ENCODE assay signal across 1 cellular context in genomic region chr21:45410865-45411809, GRCh38.
TF ChIP-seq lines count a peak whose summit lies in the region.

No MANE protein-coding gene starts in this region.

TF ChIP-seq in K562, 482 proteins besides CTCF, POLR2A, EP300 and RAD21 (continued from another document and continues in another):
- no peak for TF ChIP-seq TFE3 (CRISPR knock-in tag; IDR thresholded peaks at IDR 0.05)
- TF ChIP-seq RERE (CRISPR knock-in tag; IDR thresholded peaks at IDR 0.05; ENCODE audit: borderline replicate concordance) = no peak
- peak; percentile 65 for TF ChIP-seq KDM5B (IDR thresholded peaks at IDR 0.05; ENCODE audit: insufficient replicate concordance, low read depth, low read length)
- TF ChIP-seq, protein P1, sequence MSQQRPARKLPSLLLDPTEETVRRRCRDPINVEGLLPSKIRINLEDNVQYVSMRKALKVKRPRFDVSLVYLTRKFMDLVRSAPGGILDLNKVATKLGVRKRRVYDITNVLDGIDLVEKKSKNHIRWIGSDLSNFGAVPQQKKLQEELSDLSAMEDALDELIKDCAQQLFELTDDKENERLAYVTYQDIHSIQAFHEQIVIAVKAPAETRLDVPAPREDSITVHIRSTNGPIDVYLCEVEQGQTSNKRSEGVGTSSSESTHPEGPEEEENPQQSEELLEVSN (IDR thresholded peaks at IDR 0.05; ENCODE audit: borderline replicate concordance in 1 of 2, extremely low read depth in 1 of 2, insufficient read depth in 1 of 2, insufficient read length in 1 of 2, low read depth in 1 of 2, low read length in 1 of 2, poor library complexity in 1 of 2, severe bottlenecking in 1 of 2) = peak; percentile 75 to 86
- TF ChIP-seq TAF1 (IDR thresholded peaks at IDR 0.05; ENCODE audit: control insufficient read depth, extremely low read depth, insufficient read depth, low read length, severe bottlenecking) = peak; percentile 61
- no peak for TF ChIP-seq ZZZ3 (IDR thresholded peaks at IDR 0.05)
- TF ChIP-seq E2F5 (CRISPR knock-in tag; IDR thresholded peaks at IDR 0.05) = no peak
- no peak for TF ChIP-seq DIDO1 (tag; IDR thresholded peaks at IDR 0.05; ENCODE audit: low read depth)
- peak; percentile 52 to 91; a peak in 3 of 4 replicates for TF ChIP-seq MAZ (CRISPR knock-in tag; conservative IDR thresholded peaks at IDR 0.05 in 1 of 2, IDR thresholded peaks at IDR 0.05 in 1 of 2)
- peak; percentile 78 to 89 for TF ChIP-seq KDM1A (IDR thresholded peaks at IDR 0.05)
- TF ChIP-seq ZNF57 (CRISPR knock-in tag; IDR thresholded peaks at IDR 0.05) = no peak
- no peak for TF ChIP-seq NR2C2 (CRISPR knock-in tag; IDR thresholded peaks at IDR 0.05)
- peak; percentile 74 for TF ChIP-seq NR2C2 (tag; IDR thresholded peaks at IDR 0.05)
- TF ChIP-seq, protein P2, sequence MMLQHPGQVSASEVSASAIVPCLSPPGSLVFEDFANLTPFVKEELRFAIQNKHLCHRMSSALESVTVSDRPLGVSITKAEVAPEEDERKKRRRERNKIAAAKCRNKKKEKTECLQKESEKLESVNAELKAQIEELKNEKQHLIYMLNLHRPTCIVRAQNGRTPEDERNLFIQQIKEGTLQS (IDR thresholded peaks at IDR 0.05) = no peak; the same call in 1 of the 2 replicates
- TF ChIP-seq, protein P2 (CRISPR knock-in tag; conservative IDR thresholded peaks at IDR 0.05) = no peak
- no peak for TF ChIP-seq ZNF408 (CRISPR knock-in tag; IDR thresholded peaks at IDR 0.05; ENCODE audit: low read depth)
- TF ChIP-seq SMARCB1 (IDR thresholded peaks at IDR 0.05; ENCODE audit: insufficient read length, low read depth) = peak; percentile 98
- TF ChIP-seq POLR2H (tag; IDR thresholded peaks at IDR 0.05; ENCODE audit: low read depth) = no peak
- TF ChIP-seq BHLHE40 (IDR thresholded peaks at IDR 0.05; ENCODE audit: low read length) = peak; percentile 88
- no peak for TF ChIP-seq ZNF707 (CRISPR knock-in tag; conservative IDR thresholded peaks at IDR 0.05)
- TF ChIP-seq SLC30A9 (CRISPR knock-in tag; IDR thresholded peaks at IDR 0.05) = no peak
- peak; percentile 99 for TF ChIP-seq CBFA2T2 (conservative IDR thresholded peaks at IDR 0.05)
- no peak for TF ChIP-seq ZNF3 (CRISPR knock-in tag; IDR thresholded peaks at IDR 0.05)
- no peak for TF ChIP-seq ZNF12 (CRISPR knock-in tag; IDR thresholded peaks at IDR 0.05)
- TF ChIP-seq KAT2B (IDR thresholded peaks at IDR 0.05; ENCODE audit: low read depth, low read length) = no peak
- TF ChIP-seq TBL1XR1 (IDR thresholded peaks at IDR 0.05; ENCODE audit: low read length in 2 of 2) = peak; percentile 47 to 95; a peak in 3 of 4 replicates
- TF ChIP-seq ZNF263 (CRISPR knock-in tag; IDR thresholded peaks at IDR 0.05; ENCODE audit: borderline replicate concordance) = peak; percentile 18
- no peak for TF ChIP-seq EP400 (IDR thresholded peaks at IDR 0.05)
- peak; percentile 86 to 97 for TF ChIP-seq RCOR1 (IDR thresholded peaks at IDR 0.05; ENCODE audit: borderline replicate concordance in 1 of 2, low read depth in 2 of 2, low read length in 2 of 2)
- TF ChIP-seq SAFB2 (IDR thresholded peaks at IDR 0.05; ENCODE audit: borderline replicate concordance, low read depth, low read length, severe bottlenecking) = no peak
- TF ChIP-seq MCM2 (IDR thresholded peaks at IDR 0.05; ENCODE audit: low read depth) = no peak
- TF ChIP-seq TCF7 (IDR thresholded peaks at IDR 0.05; ENCODE audit: borderline replicate concordance) = 0 out of 2 replicates have a peak, but pooled peaks have one; percentile 40
- TF ChIP-seq CBFB (CRISPR knock-in tag; IDR thresholded peaks at IDR 0.05) = no peak
- TF ChIP-seq, protein P3, sequence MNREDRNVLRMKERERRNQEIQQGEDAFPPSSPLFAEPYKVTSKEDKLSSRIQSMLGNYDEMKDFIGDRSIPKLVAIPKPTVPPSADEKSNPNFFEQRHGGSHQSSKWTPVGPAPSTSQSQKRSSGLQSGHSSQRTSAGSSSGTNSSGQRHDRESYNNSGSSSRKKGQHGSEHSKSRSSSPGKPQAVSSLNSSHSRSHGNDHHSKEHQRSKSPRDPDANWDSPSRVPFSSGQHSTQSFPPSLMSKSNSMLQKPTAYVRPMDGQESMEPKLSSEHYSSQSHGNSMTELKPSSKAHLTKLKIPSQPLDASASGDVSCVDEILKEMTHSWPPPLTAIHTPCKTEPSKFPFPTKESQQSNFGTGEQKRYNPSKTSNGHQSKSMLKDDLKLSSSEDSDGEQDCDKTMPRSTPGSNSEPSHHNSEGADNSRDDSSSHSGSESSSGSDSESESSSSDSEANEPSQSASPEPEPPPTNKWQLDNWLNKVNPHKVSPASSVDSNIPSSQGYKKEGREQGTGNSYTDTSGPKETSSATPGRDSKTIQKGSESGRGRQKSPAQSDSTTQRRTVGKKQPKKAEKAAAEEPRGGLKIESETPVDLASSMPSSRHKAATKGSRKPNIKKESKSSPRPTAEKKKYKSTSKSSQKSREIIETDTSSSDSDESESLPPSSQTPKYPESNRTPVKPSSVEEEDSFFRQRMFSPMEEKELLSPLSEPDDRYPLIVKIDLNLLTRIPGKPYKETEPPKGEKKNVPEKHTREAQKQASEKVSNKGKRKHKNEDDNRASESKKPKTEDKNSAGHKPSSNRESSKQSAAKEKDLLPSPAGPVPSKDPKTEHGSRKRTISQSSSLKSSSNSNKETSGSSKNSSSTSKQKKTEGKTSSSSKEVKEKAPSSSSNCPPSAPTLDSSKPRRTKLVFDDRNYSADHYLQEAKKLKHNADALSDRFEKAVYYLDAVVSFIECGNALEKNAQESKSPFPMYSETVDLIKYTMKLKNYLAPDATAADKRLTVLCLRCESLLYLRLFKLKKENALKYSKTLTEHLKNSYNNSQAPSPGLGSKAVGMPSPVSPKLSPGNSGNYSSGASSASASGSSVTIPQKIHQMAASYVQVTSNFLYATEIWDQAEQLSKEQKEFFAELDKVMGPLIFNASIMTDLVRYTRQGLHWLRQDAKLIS (CRISPR knock-in tag; IDR thresholded peaks at IDR 0.05) = peak; percentile 70; the same call in 1 of the 2 replicates
- no peak for TF ChIP-seq ZNF695 (CRISPR knock-in tag; IDR thresholded peaks at IDR 0.05)
- peak; percentile 75 for TF ChIP-seq GATAD2A (IDR thresholded peaks at IDR 0.05)
- TF ChIP-seq ZNF609 (CRISPR knock-in tag; IDR thresholded peaks at IDR 0.05; ENCODE audit: borderline replicate concordance) = peak; percentile 93; the same call in 1 of the 2 replicates
- TF ChIP-seq NFIC (IDR thresholded peaks at IDR 0.05) = peak; percentile 96
- TF ChIP-seq NR1H2 (CRISPR knock-in tag; IDR thresholded peaks at IDR 0.05) = no peak; the same call in 1 of the 2 replicates
- TF ChIP-seq CXXC5 (CRISPR knock-in tag; IDR thresholded peaks at IDR 0.05) = peak; percentile 99
- peak; percentile 62; the same call in 1 of the 2 replicates for TF ChIP-seq JUN (IDR thresholded peaks at IDR 0.05; ENCODE audit: borderline replicate concordance, low read depth, low read length)
- no peak for TF ChIP-seq JUN (CRISPR knock-in tag; IDR thresholded peaks at IDR 0.05; ENCODE audit: borderline replicate concordance)
- TF ChIP-seq SRSF1 (IDR thresholded peaks at IDR 0.05; ENCODE audit: low read depth, low read length) = no peak
- TF ChIP-seq RUNX1 (IDR thresholded peaks at IDR 0.05; ENCODE audit: low read depth) = peak; percentile 94
- no peak for TF ChIP-seq SMARCA5 (IDR thresholded peaks at IDR 0.05)
- TF ChIP-seq, protein P4, sequence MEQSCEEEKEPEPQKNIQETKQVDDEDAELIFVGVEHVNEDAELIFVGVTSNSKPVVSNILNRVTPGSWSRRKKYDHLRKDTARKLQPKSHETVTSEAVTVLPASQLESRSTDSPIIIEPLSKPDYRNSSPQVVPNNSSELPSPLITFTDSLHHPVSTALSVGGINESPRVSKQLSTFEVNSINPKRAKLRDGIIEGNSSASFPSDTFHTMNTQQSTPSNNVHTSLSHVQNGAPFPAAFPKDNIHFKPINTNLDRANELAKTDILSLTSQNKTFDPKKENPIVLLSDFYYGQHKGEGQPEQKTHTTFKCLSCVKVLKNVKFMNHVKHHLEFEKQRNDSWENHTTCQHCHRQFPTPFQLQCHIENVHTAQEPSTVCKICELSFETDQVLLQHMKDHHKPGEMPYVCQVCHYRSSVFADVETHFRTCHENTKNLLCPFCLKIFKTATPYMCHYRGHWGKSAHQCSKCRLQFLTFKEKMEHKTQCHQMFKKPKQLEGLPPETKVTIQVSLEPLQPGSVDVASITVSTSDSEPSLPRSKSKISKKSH (CRISPR knock-in tag; IDR thresholded peaks at IDR 0.05) = no peak
- peak; percentile 58 for TF ChIP-seq ZNF311 (CRISPR knock-in tag; IDR thresholded peaks at IDR 0.05)
- no peak for TF ChIP-seq ZNF431 (CRISPR knock-in tag; IDR thresholded peaks at IDR 0.05)
